Comparison of ENCODE assay signal across 8 cellular contexts in genomic region chr1:63593303-63593886, GRCh38. TPM values are rescaled to one million over a fixed set of nuclear protein-coding genes. Genes with fewer than 3 reads are reported as not detected.
DNase-seq lines count a peak whose midpoint lies in the region; ATAC-seq and TF ChIP-seq lines count a peak whose summit lies in the region.

TSS of gene PGM1 (plus strand) at chr1:63593411. CDS start at chr1:63593489, 78 bp downstream.

- peaks cover 3% of the 10 kb centered on the region; the same call in 2 of the 3 replicates for H3K4me1 Mint-ChIP-seq in GM23338

- peak within 1 kb of the TSS; percentile 78 for H2AFZ ChIP-seq in GM23338
- peak within 1 kb of the TSS; percentile 98 for H2AFZ ChIP-seq in osteoblast (ENCODE audit: low read length)

- H3K9me3 ChIP-seq in osteoblast (ENCODE audit: low read depth, low read length): no peaks in the 10 kb centered on the region
- H3K9me3 ChIP-seq in testis: no peaks in the 10 kb centered on the region

- H3F3A ChIP-seq in GM23338 (replicated peaks; ENCODE audit: low read depth): 0 out of 2 replicates have a peak, but pooled peaks cover 3% of the 10 kb centered on the region

- peak within 1 kb of the TSS; percentile 75 for H3K4me2 ChIP-seq in GM23338
- peak within 1 kb of the TSS; percentile 93 for H3K4me2 ChIP-seq in osteoblast (ENCODE audit: insufficient read depth, low read length)

- H3K27me3 Mint-ChIP-seq in GM23338 (ENCODE audit: insufficient read depth, low read depth, poor library complexity): peaks cover 11% of the 10 kb centered on the region

- H3K36me3 Mint-ChIP-seq in GM23338 (ENCODE audit: low read depth): no peaks in the 10 kb centered on the region

- H3K4me3 ChIP-seq in GM23338: peak within 1 kb of the TSS; percentile 95
- H3K4me3 ChIP-seq in osteoblast (ENCODE audit: insufficient read depth, low read length): peak within 1 kb of the TSS; percentile 96
- H3K4me3 ChIP-seq in testis: peak within 1 kb of the TSS; percentile 89 to 93

- DNase-seq in ELF-1 (ENCODE audit: low read depth, low spot score): peak; percentile 84
- DNase-seq in GM23338 (ENCODE audit: low spot score): peak; percentile 82
- peak; percentile 62 to 67 for DNase-seq in Kasumi-1 (lab: John Stamatoyannopoulos, UW)
- DNase-seq in SK-MEL-5 (ENCODE audit: low read depth, low spot score): peak; percentile 76
- peak; percentile 79 for DNase-seq in activated naive CD4-positive, alpha-beta T cell treated with anti-CD3 and anti-CD28 coated beads, Interleukin-2, amount 50 U/mL, for 16 hours
- DNase-seq in glomerular endothelial cell (ENCODE audit: extremely low read depth, low read depth, low spot score): no peak
- peak; percentile 94 for DNase-seq in osteoblast (ENCODE audit: insufficient read length, low spot score, missing footprints)
- peak; percentile 88 for DNase-seq in testis

- 0% methylated on average over 64 of the region's 64 CpGs; no CpG with 5 or more reads in 1 of the 2 donors for WGBS in testis, 2 donors

- no peak within 1 kb of the TSS for H3K27ac ChIP-seq in GM23338 (ENCODE audit: low read depth)
- H3K27ac ChIP-seq in osteoblast (ENCODE audit: low read depth, low read length): peak within 1 kb of the TSS; percentile 80
- H3K27ac ChIP-seq in testis: peak within 1 kb of the TSS; percentile 81 to 94

- no peak within 1 kb of the TSS; the same call in 1 of the 2 replicates for H3K27ac Mint-ChIP-seq in GM23338

- H3K79me2 ChIP-seq in GM23338 (replicated peaks; ENCODE audit: insufficient read depth) (peaks cover 6% of the 10 kb centered on the region), osteoblast (ENCODE audit: insufficient read depth, low read length) (peaks cover 31% of the 10 kb centered on the region)

- peak; percentile 82 for ATAC-seq in GM23338

- H3K4me1 ChIP-seq in GM23338 (ENCODE audit: insufficient read depth): peaks cover 6% of the 10 kb centered on the region
- peaks cover 16% of the 10 kb centered on the region for H3K4me1 ChIP-seq in osteoblast (ENCODE audit: insufficient read depth, low read length)
- H3K4me1 ChIP-seq in testis: peaks cover 11% of the 10 kb centered on the region

- H3K27me3 ChIP-seq in GM23338 (ENCODE audit: insufficient read depth) (peaks cover 10% of the 10 kb centered on the region; the same call in 1 of the 2 replicates), osteoblast (ENCODE audit: insufficient read depth, low read length) (no peaks in the 10 kb centered on the region), testis (no peaks in the 10 kb centered on the region)

- intact Hi-C loops in testis (cut with DNase I; ENCODE audit: low total_unique reads): no loop called here

- peak within 1 kb of the TSS; percentile 92 for H3K4me3 Mint-ChIP-seq in GM23338

- H3K9me2 ChIP-seq in GM23338 (ENCODE audit: insufficient read depth): no peaks in the 10 kb centered on the region

- H3K36me3 ChIP-seq in GM23338 (ENCODE audit: insufficient read depth) (no peaks in the 10 kb centered on the region), osteoblast (ENCODE audit: insufficient read depth, low read length) (no peaks in the 10 kb centered on the region), testis (ENCODE audit: low read depth, missing control alignments) (no peaks in the 10 kb centered on the region)

- in situ Hi-C loops in SK-MEL-5 (cut with HindIII; ENCODE audit: low pct_unique_long_range_greater_than_20kb, low sequenced_read_pairs): no loop called here

- no peak for TF ChIP-seq POLR2A in testis (IDR thresholded peaks at IDR 0.05)

- 0 out of 2 replicates have a peak, but pooled peaks cover 4% of the 10 kb centered on the region for H4K20me1 ChIP-seq in GM23338 (replicated peaks; ENCODE audit: insufficient read depth)
- H4K20me1 ChIP-seq in osteoblast (ENCODE audit: insufficient read depth, low read length): peaks cover 14% of the 10 kb centered on the region

- TF ChIP-seq CTCF in GM23338 (conservative IDR thresholded peaks at IDR 0.05; ENCODE audit: low read depth in 2 of 2): no peak
- no peak for TF ChIP-seq CTCF in osteoblast (IDR thresholded peaks at IDR 0.05; ENCODE audit: extremely low read depth, low read depth, low read length)
- TF ChIP-seq CTCF in testis (IDR thresholded peaks at IDR 0.05): no peak

- no peaks in the 10 kb centered on the region for H3K9me3 Mint-ChIP-seq in GM23338

TF ChIP-seq in GM23338, 12 proteins besides CTCF, POLR2A, EP300 and RAD21 (continues in another document):
- TF ChIP-seq ETS1 (IDR thresholded peaks at IDR 0.05): peak; percentile 23; the same call in 1 of the 2 replicates
- TF ChIP-seq ZNF114 (CRISPR knock-in tag; IDR thresholded peaks at IDR 0.05): no peak
- TF ChIP-seq JUNB (IDR thresholded peaks at IDR 0.05; ENCODE audit: unreplicated experiment): no peak
- no peak for TF ChIP-seq EZH2phosphoT487 (IDR thresholded peaks at IDR 0.05; ENCODE audit: unreplicated experiment)
- no peak for TF ChIP-seq STAT1 (IDR thresholded peaks at IDR 0.05; ENCODE audit: unreplicated experiment)
- peak; percentile 73 for TF ChIP-seq POLR2AphosphoS5 (IDR thresholded peaks at IDR 0.05; ENCODE audit: low read depth)
- 0 out of 2 replicates have a peak, but pooled peaks have one; percentile 26 for TF ChIP-seq CREB1 (CRISPR knock-in tag; IDR thresholded peaks at IDR 0.05; ENCODE audit: low read depth)
- no peak for TF ChIP-seq EZH2 (IDR thresholded peaks at IDR 0.05; ENCODE audit: low read depth, unreplicated experiment)
- TF ChIP-seq REST (IDR thresholded peaks at IDR 0.05; ENCODE audit: unreplicated experiment): no peak

RNA-seq across cellular contexts. Expression of gene PGM1, which starts in this region (rescaled TPM):
- total RNA-seq in GM23338 (2014; rRNA removed; shearing (Covaris generic)): 68.9 and 71.9 TPM in 2 replicates
- polyA plus RNA-seq in GM23338 (2016; fragmentation: Nextera tagmentation; extraction: Ambion mirVana) (17.4 and 20.9 TPM in 2 replicates), testis (ENCODE audit: insufficient read depth, low read depth, low replicate concordance) (27.5 TPM)
- total RNA-seq in SK-MEL-5 (2014; rRNA removed; shearing (Covaris generic)): 79.5 and 79.8 TPM in 2 replicates
- polyA plus RNA-seq in SK-MEL-5 (2015; cell fraction: cytosol; rRNA removed): 64.9 and 71.8 TPM in 2 replicates
- polyA plus RNA-seq in SK-MEL-5 (2015; cell fraction: nucleus; rRNA removed): 20.0 and 22.5 TPM in 2 replicates
- total RNA-seq in glomerular endothelial cell (29.2 and 30.8 TPM in 2 replicates), osteoblast (126 and 128 TPM in 2 replicates), testis (10 to 100 TPM; 23.2 to 27.7 TPM)
